ENCODE assay signal across 8 cellular contexts in the genomic region with DNA sequence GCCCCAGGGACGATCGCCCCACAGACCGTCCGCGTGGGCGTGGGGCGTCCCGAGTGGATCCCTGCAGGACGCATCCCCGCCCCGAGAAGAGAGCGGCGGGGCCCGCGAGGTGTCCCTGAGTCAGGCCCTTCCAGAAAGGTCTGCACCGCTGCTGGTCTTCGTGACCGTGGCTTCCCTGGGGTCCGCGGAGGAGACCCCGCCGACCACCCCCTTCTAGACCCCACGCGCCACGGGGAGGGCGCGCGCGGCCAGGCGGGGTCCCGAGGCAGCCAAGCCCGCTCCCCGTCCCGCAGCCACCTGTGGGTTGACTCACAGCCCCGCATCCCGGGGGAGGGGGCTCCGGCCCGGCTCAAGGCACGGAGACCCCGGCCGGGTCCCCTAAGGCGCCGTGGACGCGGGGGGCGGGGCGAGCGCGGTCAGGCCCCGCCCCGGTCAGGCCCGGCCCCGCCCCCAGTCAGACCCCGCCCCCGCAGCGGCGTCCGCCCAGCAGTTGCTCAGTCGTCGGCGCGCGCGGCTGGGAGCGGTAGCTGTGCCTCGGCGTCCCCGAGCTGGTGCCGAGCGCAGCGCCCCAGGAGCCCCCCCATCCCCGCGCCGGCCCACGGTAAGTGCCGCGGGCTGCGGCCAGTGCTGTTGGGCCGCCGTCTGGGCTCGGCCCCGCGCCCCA. TPM values are rescaled to one million over a fixed set of nuclear protein-coding genes. Genes with fewer than 3 reads are reported as not detected.
DNase-seq lines count a peak whose midpoint lies in the region; ATAC-seq and TF ChIP-seq lines count a peak whose summit lies in the region.

Gene BAIAP3 (plus strand): TSS at position 497 of the 664 bp plus-strand sequence. CDS start 4,905 bp downstream, outside the sequence.

- ATAC-seq in HG02884 (IDR thresholded peaks at IDR 0.05; ENCODE audit: unreplicated experiment) (no peak), GM19452 (IDR thresholded peaks at IDR 0.05; ENCODE audit: unreplicated experiment) (no peak)

- H3K27ac ChIP-seq in adrenal gland: peak within 1 kb of the TSS in 1 of 5 donors; percentile 71

- peaks cover 9% of the 10 kb centered on the region for H3K27me3 ChIP-seq in adrenal gland

- no peaks in the 10 kb centered on the region for H3K36me3 ChIP-seq in adrenal gland (replicated peaks in 1 of 2)

- H3K9me3 ChIP-seq in adrenal gland (replicated peaks in 1 of 3): no peaks in the 10 kb centered on the region

- intact Hi-C loops in adrenal gland (cut with DNase I): no loop called here

- peak; percentile 86 for DNase-seq in D341Med (ENCODE audit: low spot score)
- DNase-seq in adrenal gland: peak in 4 of 7 donors; percentile 53 to 73 (median 62)
- DNase-seq in iPS-NIHi7 (ENCODE audit: extremely low spot score): peak; percentile 73
- DNase-seq in stimulated activated CD8-positive, alpha-beta memory T cell treated with anti-CD3 and anti-CD28 coated beads, Interleukin-2, amount 100 ng/mL, for 48 hours (ENCODE audit: low read depth in 2 of 2): peak; percentile 32 to 49
- DNase-seq in HK-2 (ENCODE audit: unreplicated experiment): no peak

- peak; percentile 22 to 55 for TF ChIP-seq POLR2A in adrenal gland (IDR thresholded peaks at IDR 0.05)

- TF ChIP-seq CTCF in adrenal gland (IDR thresholded peaks at IDR 0.05): no peak

- H3K4me1 ChIP-seq in adrenal gland (replicated peaks in 1 of 2): peaks cover 10 to 32% of the 10 kb centered on the region in 2 donors

- H3K4me3 ChIP-seq in adrenal gland: peak within 1 kb of the TSS in 1 of 4 donors; percentile 70

- 2 to 5% (median 4%) methylated on average over 20 to 79 of the region's 83 CpGs; no CpG with 5 or more reads in 1 of the 4 donors for WGBS in adrenal gland, 4 donors

TF ChIP-seq in PFSK-1, 5 proteins besides CTCF, POLR2A, EP300 and RAD21:
- TF ChIP-seq TAF1 (IDR thresholded peaks at IDR 0.05; ENCODE audit: borderline replicate concordance, insufficient read depth, low read length): no peak
- no peak for TF ChIP-seq SIN3A (IDR thresholded peaks at IDR 0.05; ENCODE audit: borderline replicate concordance, insufficient read depth, low read length)
- peak; percentile 21 for TF ChIP-seq FOXP2 (optimal IDR thresholded peaks at IDR 0.05; ENCODE audit: borderline replicate concordance, extremely low read depth, extremely low read length, insufficient read depth)
- TF ChIP-seq POLR2AphosphoS5 (IDR thresholded peaks at IDR 0.05; ENCODE audit: low read depth, low read length): 0 out of 2 replicates have a peak, but pooled peaks have one; percentile 43
- TF ChIP-seq, protein P1, sequence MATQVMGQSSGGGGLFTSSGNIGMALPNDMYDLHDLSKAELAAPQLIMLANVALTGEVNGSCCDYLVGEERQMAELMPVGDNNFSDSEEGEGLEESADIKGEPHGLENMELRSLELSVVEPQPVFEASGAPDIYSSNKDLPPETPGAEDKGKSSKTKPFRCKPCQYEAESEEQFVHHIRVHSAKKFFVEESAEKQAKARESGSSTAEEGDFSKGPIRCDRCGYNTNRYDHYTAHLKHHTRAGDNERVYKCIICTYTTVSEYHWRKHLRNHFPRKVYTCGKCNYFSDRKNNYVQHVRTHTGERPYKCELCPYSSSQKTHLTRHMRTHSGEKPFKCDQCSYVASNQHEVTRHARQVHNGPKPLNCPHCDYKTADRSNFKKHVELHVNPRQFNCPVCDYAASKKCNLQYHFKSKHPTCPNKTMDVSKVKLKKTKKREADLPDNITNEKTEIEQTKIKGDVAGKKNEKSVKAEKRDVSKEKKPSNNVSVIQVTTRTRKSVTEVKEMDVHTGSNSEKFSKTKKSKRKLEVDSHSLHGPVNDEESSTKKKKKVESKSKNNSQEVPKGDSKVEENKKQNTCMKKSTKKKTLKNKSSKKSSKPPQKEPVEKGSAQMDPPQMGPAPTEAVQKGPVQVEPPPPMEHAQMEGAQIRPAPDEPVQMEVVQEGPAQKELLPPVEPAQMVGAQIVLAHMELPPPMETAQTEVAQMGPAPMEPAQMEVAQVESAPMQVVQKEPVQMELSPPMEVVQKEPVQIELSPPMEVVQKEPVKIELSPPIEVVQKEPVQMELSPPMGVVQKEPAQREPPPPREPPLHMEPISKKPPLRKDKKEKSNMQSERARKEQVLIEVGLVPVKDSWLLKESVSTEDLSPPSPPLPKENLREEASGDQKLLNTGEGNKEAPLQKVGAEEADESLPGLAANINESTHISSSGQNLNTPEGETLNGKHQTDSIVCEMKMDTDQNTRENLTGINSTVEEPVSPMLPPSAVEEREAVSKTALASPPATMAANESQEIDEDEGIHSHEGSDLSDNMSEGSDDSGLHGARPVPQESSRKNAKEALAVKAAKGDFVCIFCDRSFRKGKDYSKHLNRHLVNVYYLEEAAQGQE (IDR thresholded peaks at IDR 0.05; ENCODE audit: insufficient read depth in 1 of 2, low read depth in 2 of 2, low read length in 2 of 2): no peak

RNA-seq across cellular contexts. Expression of gene BAIAP3, which starts in this region (rescaled TPM):
- polyA plus RNA-seq in PFSK-1 (2012; ENCODE audit: insufficient read length, low read depth): 4.9 TPM
- total RNA-seq in adrenal gland: 10 to 100 TPM in 4 of 8 donors, 1 to 10 TPM in 3, under 1 TPM in 1; 0.79 to 25.4 (median 14.9) TPM
- polyA plus RNA-seq in adrenal gland: 100 to 1,000 TPM in 1 of 3 donors, 10 to 100 TPM in 2; 11.9 to 129 (median 20.7) TPM
